ENCODE assay signal across 11 cellular contexts in genomic region chr4:14916554-14917304, GRCh38.
DNase-seq lines count a peak whose midpoint lies in the region; ATAC-seq and TF ChIP-seq lines count a peak whose summit lies in the region.
"Had no signal": no experiment of that assay in that cellular context is flagged by ENCODE, and none has a peak within 500 bp of the region (broad histone marks: within the 10 kb centered on the region; RNA-seq: fewer than 3 reads in every experiment).

No MANE protein-coding gene starts in this region.

- TF ChIP-seq POLR2A in adrenal gland (IDR thresholded peaks at IDR 0.05): no peak

- H3K4me3 ChIP-seq in adrenal gland: no peak overlapping the region
- no peak overlapping the region for H3K4me3 ChIP-seq in right atrium auricular region

- no peak overlapping the region for H3K4me3 Mint-ChIP-seq in type B pancreatic cell
- no peak overlapping the region for H3K4me3 Mint-ChIP-seq in mesothelial cell of epicardium
- H3K4me3 Mint-ChIP-seq: activated CD4-positive, alpha-beta T cell treated with anti-CD3 and anti-CD28 coated beads, Interleukin-2, amount 10 ng/mL, durations not matched to agents 24 days and 14 days had no signal

- H3K27me3 ChIP-seq in adrenal gland (no peaks in the 10 kb centered on the region), right atrium auricular region (no peaks in the 10 kb centered on the region)

- DNase-seq in adrenal gland (peak in 6 of 7 donors; percentile 23 to 64 (median 60)), right atrium auricular region (ENCODE audit: low spot score) (peak; percentile 64), type B pancreatic cell (ENCODE audit: extremely low spot score, unreplicated experiment) (no peak), mesothelial cell of epicardium (ENCODE audit: low spot score in 2 of 2, unreplicated experiment in 2 of 2) (no peak), NK-92 (lab: John Stamatoyannopoulos, UW; ENCODE audit: unreplicated experiment) (no peak), ureter (ENCODE audit: low spot score) (no peak)
- DNase-seq in activated CD8-positive, alpha-beta memory T cell treated with anti-CD3 and anti-CD28 coated beads, Interleukin-2, amount 50 U/mL, for 4 hours: no peak
- DNase-seq: erythroblast, NCI-H1436 had no signal

- H3K36me3 Mint-ChIP-seq in type B pancreatic cell (no peaks in the 10 kb centered on the region), mesothelial cell of epicardium (no peaks in the 10 kb centered on the region)

- TF ChIP-seq CTCF in adrenal gland (IDR thresholded peaks at IDR 0.05) (no peak), right atrium auricular region (IDR thresholded peaks at IDR 0.05) (no peak), type B pancreatic cell (conservative IDR thresholded peaks at IDR 0.05) (no peak), mesothelial cell of epicardium (IDR thresholded peaks at IDR 0.05; ENCODE audit: unreplicated experiment) (no peak)

- H3K27ac Mint-ChIP-seq in type B pancreatic cell (peak overlapping the region; percentile 78), mesothelial cell of epicardium (no peak overlapping the region)
- H3K27ac Mint-ChIP-seq: activated CD4-positive, alpha-beta T cell treated with anti-CD3 and anti-CD28 coated beads, Interleukin-2, amount 10 ng/mL, durations not matched to agents 24 days and 14 days had no signal

- H3K4me1 ChIP-seq in adrenal gland (replicated peaks in 1 of 2): no peaks in the 10 kb centered on the region
- peaks cover 0 to 16% of the 10 kb centered on the region in 2 donors for H3K4me1 ChIP-seq in right atrium auricular region

- H3K9me3 Mint-ChIP-seq in type B pancreatic cell (peaks cover 6% of the 10 kb centered on the region), mesothelial cell of epicardium (no peaks in the 10 kb centered on the region)
- H3K9me3 Mint-ChIP-seq: activated CD4-positive, alpha-beta T cell treated with anti-CD3 and anti-CD28 coated beads, Interleukin-2, amount 10 ng/mL, durations not matched to agents 24 days and 14 days had no signal

- H3K27me3 Mint-ChIP-seq in type B pancreatic cell (no peaks in the 10 kb centered on the region), mesothelial cell of epicardium (ENCODE audit: low read depth) (peaks cover 4% of the 10 kb centered on the region)

- intact Hi-C loops in adrenal gland (cut with DNase I): no loop called here

- no peaks in the 10 kb centered on the region for H3K36me3 ChIP-seq in adrenal gland (replicated peaks in 1 of 2)
- no peaks in the 10 kb centered on the region for H3K36me3 ChIP-seq in right atrium auricular region

- 58 to 71% (median 64%) methylated on average over 7 of the region's 7 CpGs for WGBS in adrenal gland, 4 donors

- H3K4me1 Mint-ChIP-seq in type B pancreatic cell (ENCODE audit: unreplicated experiment) (no peaks in the 10 kb centered on the region), mesothelial cell of epicardium (no peaks in the 10 kb centered on the region)
- H3K4me1 Mint-ChIP-seq: activated CD4-positive, alpha-beta T cell treated with anti-CD3 and anti-CD28 coated beads, Interleukin-2, amount 10 ng/mL, durations not matched to agents 24 days and 14 days had no signal

- peak; percentile 59 for ATAC-seq in HG02588 (IDR thresholded peaks at IDR 0.05; ENCODE audit: unreplicated experiment)

- no peak overlapping the region for H3K27ac ChIP-seq in adrenal gland
- peak overlapping the region; percentile 77 to 79 for H3K27ac ChIP-seq in right atrium auricular region

- H3K9me3 ChIP-seq in adrenal gland (replicated peaks in 1 of 3): no peaks in the 10 kb centered on the region
- H3K9me3 ChIP-seq in right atrium auricular region: no peaks in the 10 kb centered on the region

Comparison
In these comparisons a context has a peak if more than half of its experiments do, and no peak if none do; other contexts are left out.
1. DNase-seq: peak in adrenal gland (6 of 7) and right atrium auricular region (single experiment); none in type B pancreatic cell (single experiment), mesothelial cell of epicardium (0 of 2), activated CD8-positive, alpha-beta memory T cell treated with anti-CD3 and anti-CD28 coated beads, Interleukin-2, amount 50 U/mL, for 4 hours (single experiment), NK-92 (single experiment) and ureter (single experiment).
2. H3K27ac ChIP-seq: peak in right atrium auricular region (2 of 2); none in adrenal gland (0 of 5).